In genomic region chr7:100957832-100958421, GRCh38 we compare ENCODE assay signal across 26 cellular contexts. TPM values are rescaled to one million over a fixed set of nuclear protein-coding genes. Genes with fewer than 3 reads are reported as not detected.
A peak's percentile ranks its signal among the peaks of the same experiment; 100 is the strongest.
DNase-seq lines count a peak whose midpoint lies in the region; ATAC-seq, FAIRE-seq and TF ChIP-seq lines count a peak whose summit lies in the region.
"Had no signal": no experiment of that assay in that cellular context is flagged by ENCODE, and none has a peak within 500 bp of the region (broad histone marks: within the 10 kb centered on the region; RNA-seq: fewer than 3 reads in every experiment).

No MANE protein-coding gene starts in this region.

- H3K4me3 ChIP-seq in H7 (ENCODE audit: insufficient read depth, low read depth, low read length), result no peak overlapping the region
- no peak overlapping the region for H3K4me3 ChIP-seq in astrocyte (ENCODE audit: insufficient read depth, low read depth, low read length)
- H3K4me3 ChIP-seq in gastroesophageal sphincter, result no peak overlapping the region
- H3K4me3 ChIP-seq: mucosa of descending colon, SK-N-MC, upper lobe of left lung had no signal

- H3K4me2 ChIP-seq in astrocyte (ENCODE audit: low read length), result no peak overlapping the region

- H4K20me1 ChIP-seq in astrocyte (ENCODE audit: insufficient read depth, low read length), result no peaks in the 10 kb centered on the region

- no peak overlapping the region for H3K9ac ChIP-seq in astrocyte (ENCODE audit: low read length)

- H3K9me3 ChIP-seq in astrocyte (ENCODE audit: insufficient read depth, low read depth, low read length) (peaks cover 10% of the 10 kb centered on the region), gastroesophageal sphincter (peaks cover 0 to 14% (median 0%) of the 10 kb centered on the region in 3 donors)
- H3K9me3 ChIP-seq: mucosa of descending colon, upper lobe of left lung had no signal

- no peaks in the 10 kb centered on the region for H3K79me2 ChIP-seq in astrocyte (ENCODE audit: insufficient read depth, low read length)

- WGBS in gastroesophageal sphincter (ENCODE audit: low coverage in 1 of 2), 2 donors, result 58 to 63% methylated on average over 11 of the region's 12 CpGs

- H3K27me3 ChIP-seq in H7 (ENCODE audit: control insufficient read depth, insufficient read depth, low read length) (no peaks in the 10 kb centered on the region; the same call in 1 of the 2 replicates), astrocyte (ENCODE audit: insufficient read depth, low read length) (peaks cover 25% of the 10 kb centered on the region), gastroesophageal sphincter (peaks cover 56% of the 10 kb centered on the region)
- H3K27me3 ChIP-seq: upper lobe of left lung had no signal

- H3K36me3 ChIP-seq in H7 (replicated peaks; ENCODE audit: control insufficient read depth, insufficient read depth, low read length) (no peaks in the 10 kb centered on the region; the same call in 1 of the 2 replicates), astrocyte (ENCODE audit: insufficient read depth, low read length) (no peaks in the 10 kb centered on the region), gastroesophageal sphincter (no peaks in the 10 kb centered on the region)
- H3K36me3 ChIP-seq: upper lobe of left lung, WERI-Rb-1 had no signal

- no peak for TF ChIP-seq EP300 in gastroesophageal sphincter (IDR thresholded peaks at IDR 0.05)

- no peak for FAIRE-seq in astrocyte (lab: Jason Lieb, UNC)
- FAIRE-seq: GM18507 had no signal

- no peaks in the 10 kb centered on the region for H3K4me1 Mint-ChIP-seq in astrocyte (ENCODE audit: low read depth, unreplicated experiment)
- H3K4me1 Mint-ChIP-seq: activated CD4-positive, alpha-beta T cell treated with anti-CD3 and anti-CD28 coated beads, Interleukin-2, amount 10 ng/mL, durations not matched to agents 7 days and 5 days; activated CD8-positive, alpha-beta memory T cell treated with anti-CD3 and anti-CD28 coated beads, Interleukin-2, amount 10 ng/mL, durations not matched to agents 7 days and 5 days had no signal

- ATAC-seq in gastroesophageal sphincter (peak; percentile 23), HG03521 (IDR thresholded peaks at IDR 0.05; ENCODE audit: unreplicated experiment) (no peak), HG02970 (IDR thresholded peaks at IDR 0.05; ENCODE audit: low FRiP score, unreplicated experiment) (no peak), HG02763 (IDR thresholded peaks at IDR 0.05; ENCODE audit: unreplicated experiment) (no peak)
- ATAC-seq: activated CD8-positive, alpha-beta memory T cell treated with anti-CD3 and anti-CD28 coated beads, Interleukin-2, amount 10 ng/mL, durations not matched to agents 7 days and 5 days; mucosa of descending colon had no signal

- no peak overlapping the region for H3K27ac Mint-ChIP-seq in astrocyte (ENCODE audit: unreplicated experiment)
- H3K27ac Mint-ChIP-seq: activated CD4-positive, alpha-beta T cell treated with anti-CD3 and anti-CD28 coated beads, Interleukin-2, amount 10 ng/mL, durations not matched to agents 7 days and 5 days; activated CD8-positive, alpha-beta memory T cell treated with anti-CD3 and anti-CD28 coated beads, Interleukin-2, amount 10 ng/mL, durations not matched to agents 7 days and 5 days; activated naive CD4-positive, alpha-beta T cell treated with anti-CD3 and anti-CD28 coated beads, Interleukin-2, amount 50 U/mL, for 72 hours; activated T-helper 1 cell treated with anti-CD3 and anti-CD28 coated beads, Interleukin-12 subunit alpha, Interleukin-12 subunit beta, Interleukin-2, Interleukin-4 antibody, amounts not matched to agents 30 ng/mL and 10 ng/mL and 1 ng/mL, durations not matched to agents 14 hours and 24 hours and 36 hours; progenitor cell of endocrine pancreas had no signal

- no peaks in the 10 kb centered on the region for H3K4me1 ChIP-seq in astrocyte (ENCODE audit: insufficient read depth, low read length)
- no peaks in the 10 kb centered on the region for H3K4me1 ChIP-seq in gastroesophageal sphincter
- H3K4me1 ChIP-seq: upper lobe of left lung had no signal

- H3K9me3 Mint-ChIP-seq in astrocyte (ENCODE audit: unreplicated experiment), result no peaks in the 10 kb centered on the region
- H3K9me3 Mint-ChIP-seq: activated CD4-positive, alpha-beta T cell treated with anti-CD3 and anti-CD28 coated beads, Interleukin-2, amount 10 ng/mL, durations not matched to agents 7 days and 5 days; activated naive CD4-positive, alpha-beta T cell treated with anti-CD3 and anti-CD28 coated beads, Interleukin-2, amount 50 U/mL, for 72 hours; activated T-helper 1 cell treated with anti-CD3 and anti-CD28 coated beads, Interleukin-12 subunit alpha, Interleukin-12 subunit beta, Interleukin-2, Interleukin-4 antibody, amounts not matched to agents 30 ng/mL and 10 ng/mL and 1 ng/mL, durations not matched to agents 14 hours and 24 hours and 36 hours had no signal

- no peaks in the 10 kb centered on the region for H3K36me3 Mint-ChIP-seq in astrocyte (ENCODE audit: low read depth, unreplicated experiment)
- H3K36me3 Mint-ChIP-seq: activated CD8-positive, alpha-beta memory T cell treated with anti-CD3 and anti-CD28 coated beads, Interleukin-2, amount 10 ng/mL, durations not matched to agents 7 days and 5 days; activated naive CD4-positive, alpha-beta T cell treated with anti-CD3 and anti-CD28 coated beads, Interleukin-2, amount 50 U/mL, for 72 hours had no signal

- DNase-seq in H7 (peak; percentile 26), astrocyte (ENCODE audit: low read depth) (peak; percentile 23), pons (ENCODE audit: low spot score) (peak; percentile 12), posterior vena cava (ENCODE audit: low spot score) (no peak)
- DNase-seq: activated CD4-positive, alpha-beta T cell treated with anti-CD3 and anti-CD28 coated beads, Interleukin-2, amount 10 ng/mL, durations not matched to agents 7 days and 5 days; activated CD8-positive, alpha-beta memory T cell treated with anti-CD3 and anti-CD28 coated beads, Interleukin-2, amount 10 ng/mL, durations not matched to agents 7 days and 5 days; aorta; central memory CD4-positive, alpha-beta T cell; erythroblast; HCEC 1CT; mucosa of descending colon; NCI-H1694 treated with DMSO at 0.1 percent for 48 hours; NCI-H526 treated with DMSO at 0.1 percent for 48 hours; RPMI8226; upper lobe of left lung; WERI-Rb-1 had no signal

- H3K27ac ChIP-seq in astrocyte (ENCODE audit: low read depth, low read length), result no peak overlapping the region
- no peak overlapping the region for H3K27ac ChIP-seq in gastroesophageal sphincter
- H3K27ac ChIP-seq: C4-2B, SK-N-MC, upper lobe of left lung, WERI-Rb-1 had no signal

- H2AFZ ChIP-seq in astrocyte (ENCODE audit: low read depth, low read length), result no peak overlapping the region

- intact Hi-C loops in posterior vena cava (cut with DNase I), result no loop called here

- no peak overlapping the region for H3K4me3 Mint-ChIP-seq in astrocyte (ENCODE audit: unreplicated experiment)
- H3K4me3 Mint-ChIP-seq: activated CD4-positive, alpha-beta T cell treated with anti-CD3 and anti-CD28 coated beads, Interleukin-2, amount 10 ng/mL, durations not matched to agents 7 days and 5 days; activated CD8-positive, alpha-beta memory T cell treated with anti-CD3 and anti-CD28 coated beads, Interleukin-2, amount 10 ng/mL, durations not matched to agents 7 days and 5 days; activated T-helper 1 cell treated with anti-CD3 and anti-CD28 coated beads, Interleukin-12 subunit alpha, Interleukin-12 subunit beta, Interleukin-2, Interleukin-4 antibody, amounts not matched to agents 30 ng/mL and 10 ng/mL and 1 ng/mL, durations not matched to agents 14 hours and 24 hours and 36 hours had no signal

- peaks cover 4% of the 10 kb centered on the region for H3K27me3 Mint-ChIP-seq in astrocyte (ENCODE audit: low read depth, unreplicated experiment)
- H3K27me3 Mint-ChIP-seq: activated CD4-positive, alpha-beta T cell treated with anti-CD3 and anti-CD28 coated beads, Interleukin-2, amount 10 ng/mL, durations not matched to agents 7 days and 5 days had no signal

- no peak for TF ChIP-seq POLR2A in gastroesophageal sphincter (IDR thresholded peaks at IDR 0.05)

- no peak for TF ChIP-seq CTCF in astrocyte (IDR thresholded peaks at IDR 0.05; ENCODE audit: insufficient read depth, low read depth, low read length)
- no peak for TF ChIP-seq CTCF in gastroesophageal sphincter (IDR thresholded peaks at IDR 0.05)

RNA-seq across cellular contexts. Expression of gene MUC3A, which starts 8.6 kb away (rescaled TPM):
- total RNA-seq in H7 (2014; rRNA removed; shearing (Covaris generic)), result 8.5 and 14.6 TPM in 2 replicates
- total RNA-seq in astrocyte (0.61 TPM in 1 of 2 replicates, not detected in the other), gastroesophageal sphincter (under 1 TPM in 1 of 4 donors, not detected in 3; 0.31 TPM), posterior vena cava (under 1 TPM; 0.52 to 0.74 TPM)
- total RNA-seq: activated CD4-positive, alpha-beta T cell treated with anti-CD3 and anti-CD28 coated beads, Interleukin-2, amount 10 ng/mL, durations not matched to agents 7 days and 5 days; activated CD8-positive, alpha-beta memory T cell treated with anti-CD3 and anti-CD28 coated beads, Interleukin-2, amount 10 ng/mL, durations not matched to agents 7 days and 5 days; activated T-helper 1 cell treated with anti-CD3 and anti-CD28 coated beads, Interleukin-12 subunit alpha, Interleukin-12 subunit beta, Interleukin-2, Interleukin-4 antibody, amounts not matched to agents 30 ng/mL and 10 ng/mL and 1 ng/mL, durations not matched to agents 14 hours and 24 hours and 36 hours had no signal

RNA-seq across cellular contexts. Expression of gene MUC12, which starts 11.4 kb away (rescaled TPM):
- 1.8 and 10.4 TPM in 2 replicates for total RNA-seq in H7 (2014; rRNA removed; shearing (Covaris generic))
- total RNA-seq in astrocyte, result 2.5 and 2.8 TPM in 2 replicates
- 10 to 100 TPM in 1 of 4 donors, under 1 TPM in 1, not detected in 2; 0.54 to 15.1 TPM for total RNA-seq in gastroesophageal sphincter
- total RNA-seq in posterior vena cava, result 1 to 10 TPM in 1 of 2 donors, under 1 TPM in 1; 0.62 to 1.5 TPM
- total RNA-seq: activated CD4-positive, alpha-beta T cell treated with anti-CD3 and anti-CD28 coated beads, Interleukin-2, amount 10 ng/mL, durations not matched to agents 7 days and 5 days had no signal
